ENCODE assay signal across 8 cellular contexts in genomic region chr11:34997872-34998548, GRCh38.
DNase-seq lines count a peak whose midpoint lies in the region; ATAC-seq and TF ChIP-seq lines count a peak whose summit lies in the region.

No MANE protein-coding gene starts in this region.

- no peaks in the 10 kb centered on the region for H3K9me3 Mint-ChIP-seq in activated T-cell treated with anti-CD3 and anti-CD28 coated beads, Interleukin-2, amount 50 U/mL, for 72 hours
- H3K9me3 Mint-ChIP-seq in stimulated activated naive B cell treated with anti-CD40 and anti-IgM and Interleukin-4, amounts not matched to agents 10 μg/mL and 1 μg/mL and 100 μg/mL, for 72 hours, result no peaks in the 10 kb centered on the region

- peak in 1 of 2 donors; percentile 25 for ATAC-seq in activated T-cell treated with anti-CD3 and anti-CD28 coated beads, Interleukin-2, amount 50 U/mL, for 72 hours (replicated peaks in 1 of 2)
- peak; percentile 34 to 43 for ATAC-seq in stimulated activated naive B cell treated with anti-CD40 and anti-IgM and Interleukin-4, amounts not matched to agents 10 μg/mL and 1 μg/mL and 100 μg/mL, for 72 hours (replicated peaks)
- ATAC-seq in GM21381 (IDR thresholded peaks at IDR 0.05; ENCODE audit: unreplicated experiment), result no peak

- peak; percentile 74 for TF ChIP-seq CTCF in SK-N-SH (IDR thresholded peaks at IDR 0.05)
- peak in 5 of 6 experiments; percentile 43 to 84 (median 64) for TF ChIP-seq CTCF in esophagus squamous epithelium (IDR thresholded peaks at IDR 0.05)

- no peaks in the 10 kb centered on the region for H4K20me1 ChIP-seq in SK-N-SH (ENCODE audit: insufficient read depth)

- H3K36me3 ChIP-seq in SK-N-SH (replicated peaks in 1 of 2; ENCODE audit: control insufficient read depth in 1 of 2, insufficient read depth in 2 of 2, low read length in 1 of 2), result peaks cover 3 to 17% of the 10 kb centered on the region in 2 experiments
- H3K36me3 ChIP-seq in esophagus squamous epithelium, result peaks cover 0 to 13% (median 0%) of the 10 kb centered on the region in 3 donors

- H3K9ac ChIP-seq in SK-N-SH, result peak overlapping the region; percentile 39; the same call in 1 of the 2 replicates

- POLR2A ChIA-PET in SK-N-SH (lab: Yijun Ruan, JAX), result no interaction called here

- peak overlapping the region; percentile 15 for H3K27ac Mint-ChIP-seq in activated T-cell treated with anti-CD3 and anti-CD28 coated beads, Interleukin-2, amount 50 U/mL, for 72 hours
- H3K27ac Mint-ChIP-seq in stimulated activated naive B cell treated with anti-CD40 and anti-IgM and Interleukin-4, amounts not matched to agents 10 μg/mL and 1 μg/mL and 100 μg/mL, for 72 hours, result peak overlapping the region; percentile 6

- no peaks in the 10 kb centered on the region for H3K79me2 ChIP-seq in SK-N-SH (ENCODE audit: insufficient read depth)

- intact Hi-C loops in esophagus squamous epithelium (cut with DNase I), result loop anchor here (10.0 kb wide), 1 partner anchor 387 kb away; no protein-coding TSS in a partner anchor

- CTCF ChIA-PET in SK-N-SH (lab: Yijun Ruan, JAX), result interaction anchor here (0.5 to 3.1 kb wide), 20 partner anchors 13 to 414 kb away, joined by 3 to 22 read pairs (median 4); no protein-coding TSS in a partner anchor

- no peak overlapping the region; a peak in 1 of 4 replicates for H3K4me3 ChIP-seq in SK-N-SH (ENCODE audit: low read depth in 2 of 2, low read length in 1 of 2)
- no peak overlapping the region for H3K4me3 ChIP-seq in esophagus squamous epithelium

- peak; percentile 69 for TF ChIP-seq RAD21 in SK-N-SH (IDR thresholded peaks at IDR 0.05; ENCODE audit: low read length)

- H3K27me3 ChIP-seq in SK-N-SH (ENCODE audit: insufficient read depth), result no peaks in the 10 kb centered on the region
- no peaks in the 10 kb centered on the region for H3K27me3 ChIP-seq in esophagus squamous epithelium

- H3K27ac ChIP-seq in SK-N-SH (ENCODE audit: low read depth in 2 of 2, low read length in 1 of 2), result peak overlapping the region in 1 of 2 experiments; percentile 79; a peak in 2 of 4 replicates
- H3K27ac ChIP-seq in esophagus squamous epithelium, result no peak overlapping the region

- H3K27me3 Mint-ChIP-seq in activated T-cell treated with anti-CD3 and anti-CD28 coated beads, Interleukin-2, amount 50 U/mL, for 72 hours (ENCODE audit: low read depth), result no peaks in the 10 kb centered on the region
- H3K27me3 Mint-ChIP-seq in stimulated activated naive B cell treated with anti-CD40 and anti-IgM and Interleukin-4, amounts not matched to agents 10 μg/mL and 1 μg/mL and 100 μg/mL, for 72 hours, result no peaks in the 10 kb centered on the region

- H3K9me3 ChIP-seq in SK-N-SH (no peaks in the 10 kb centered on the region), esophagus squamous epithelium (no peaks in the 10 kb centered on the region)

- no peaks in the 10 kb centered on the region for H3K36me3 Mint-ChIP-seq in activated T-cell treated with anti-CD3 and anti-CD28 coated beads, Interleukin-2, amount 50 U/mL, for 72 hours (ENCODE audit: insufficient read depth in 2 of 2)
- H3K36me3 Mint-ChIP-seq in stimulated activated naive B cell treated with anti-CD40 and anti-IgM and Interleukin-4, amounts not matched to agents 10 μg/mL and 1 μg/mL and 100 μg/mL, for 72 hours, result peaks cover 5 to 6% of the 10 kb centered on the region in 2 donors

- DNase-seq in activated T-cell treated with anti-CD3 and anti-CD28 coated beads, Interleukin-2, amount 50 U/mL, for 72 hours, result no peak
- no peak for DNase-seq in activated T-cell treated with anti-CD3 and anti-CD28 coated beads, Interleukin-2, amount 50 U/mL, for 1 hour
- DNase-seq in SK-N-SH (peak; percentile 4), esophagus squamous epithelium (lab: John Stamatoyannopoulos, UW) (no peak), foreskin melanocyte (no peak)
- DNase-seq in stimulated activated naive B cell treated with anti-CD40 and anti-IgM and Interleukin-4, amounts not matched to agents 10 μg/mL and 1 μg/mL and 100 μg/mL, for 72 hours, result no peak
- DNase-seq in activated CD4-positive, alpha-beta T cell treated with anti-CD3 and anti-CD28 coated beads for 4 hours, result no peak

- peaks cover 27% of the 10 kb centered on the region for H3F3A ChIP-seq in SK-N-SH (replicated peaks; ENCODE audit: insufficient read depth)

- H3K9me2 ChIP-seq in SK-N-SH, result no peaks in the 10 kb centered on the region

- peak overlapping the region; percentile 37; the same call in 1 of the 2 replicates for H3K4me2 ChIP-seq in SK-N-SH

- H2AFZ ChIP-seq in SK-N-SH (ENCODE audit: low read depth), result no peak overlapping the region

- peak in 1 of 2 experiments; percentile 40; a peak in 1 of 4 replicates for TF ChIP-seq EP300 in SK-N-SH (IDR thresholded peaks at IDR 0.05; ENCODE audit: borderline replicate concordance in 1 of 2, low read depth in 1 of 2, low read length in 1 of 2)

- peak overlapping the region in 1 of 2 donors; percentile 68 for H3K4me3 Mint-ChIP-seq in activated T-cell treated with anti-CD3 and anti-CD28 coated beads, Interleukin-2, amount 50 U/mL, for 72 hours
- peak overlapping the region in 1 of 2 donors; percentile 52 for H3K4me3 Mint-ChIP-seq in stimulated activated naive B cell treated with anti-CD40 and anti-IgM and Interleukin-4, amounts not matched to agents 10 μg/mL and 1 μg/mL and 100 μg/mL, for 72 hours

- no peak for TF ChIP-seq POLR2A in esophagus squamous epithelium (IDR thresholded peaks at IDR 0.05)

- H3K4me1 Mint-ChIP-seq in activated T-cell treated with anti-CD3 and anti-CD28 coated beads, Interleukin-2, amount 50 U/mL, for 72 hours (ENCODE audit: low read depth), result peaks cover 23% of the 10 kb centered on the region
- peaks cover 11 to 17% of the 10 kb centered on the region in 2 donors for H3K4me1 Mint-ChIP-seq in stimulated activated naive B cell treated with anti-CD40 and anti-IgM and Interleukin-4, amounts not matched to agents 10 μg/mL and 1 μg/mL and 100 μg/mL, for 72 hours

- H3K4me1 ChIP-seq in SK-N-SH (ENCODE audit: control insufficient read depth in 1 of 2, insufficient read depth in 2 of 2, low read depth in 1 of 2, low read length in 1 of 2) (peaks cover 0 to 16% of the 10 kb centered on the region in 2 experiments; a peak in 2 of 4 replicates), esophagus squamous epithelium (peaks cover 4 to 9% (median 6%) of the 10 kb centered on the region in 3 donors)

- 43% methylated on average over 4 of the region's 4 CpGs for WGBS in SK-N-SH (ENCODE audit: low lambda C conversion rate)
- WGBS in esophagus squamous epithelium, 2 donors, result 18 to 20% methylated on average over 4 of the region's 4 CpGs

TF ChIP-seq in SK-N-SH, 30 proteins besides CTCF, POLR2A, EP300 and RAD21 (continues in another document):
- TF ChIP-seq EZH2phosphoT487 (IDR thresholded peaks at IDR 0.05; ENCODE audit: borderline replicate concordance, low read depth) (no peak), RCOR1 (IDR thresholded peaks at IDR 0.05; ENCODE audit: low read length) (no peak), FOSL2 (IDR thresholded peaks at IDR 0.05; ENCODE audit: borderline replicate concordance, low read depth) (no peak), CHD2 (IDR thresholded peaks at IDR 0.05; ENCODE audit: low read length, partially characterized antibody) (no peak), ELF1 (IDR thresholded peaks at IDR 0.05) (no peak), NRF1 (IDR thresholded peaks at IDR 0.05; ENCODE audit: low read depth, low read length) (no peak), GATA2 (CRISPR knock-in tag; IDR thresholded peaks at IDR 0.05) (no peak), YY1 (IDR thresholded peaks at IDR 0.05; ENCODE audit: low read depth) (no peak), RFX5 (IDR thresholded peaks at IDR 0.05; ENCODE audit: low read length) (no peak), TCF12 (IDR thresholded peaks at IDR 0.05) (peak; percentile 32; the same call in 1 of the 2 replicates), MEF2A (IDR thresholded peaks at IDR 0.05; ENCODE audit: borderline replicate concordance, low read depth) (no peak), IRF3 (IDR thresholded peaks at IDR 0.05; ENCODE audit: low read depth, low read length) (no peak), RXRA (IDR thresholded peaks at IDR 0.05; ENCODE audit: borderline replicate concordance, low read depth) (no peak), ZBTB33 (IDR thresholded peaks at IDR 0.05; ENCODE audit: borderline replicate concordance, low read depth) (no peak), PBX3 (IDR thresholded peaks at IDR 0.05) (peak; percentile 2; the same call in 1 of the 2 replicates)
